ENCODE assay signal across 8 cellular contexts in the genomic region with DNA sequence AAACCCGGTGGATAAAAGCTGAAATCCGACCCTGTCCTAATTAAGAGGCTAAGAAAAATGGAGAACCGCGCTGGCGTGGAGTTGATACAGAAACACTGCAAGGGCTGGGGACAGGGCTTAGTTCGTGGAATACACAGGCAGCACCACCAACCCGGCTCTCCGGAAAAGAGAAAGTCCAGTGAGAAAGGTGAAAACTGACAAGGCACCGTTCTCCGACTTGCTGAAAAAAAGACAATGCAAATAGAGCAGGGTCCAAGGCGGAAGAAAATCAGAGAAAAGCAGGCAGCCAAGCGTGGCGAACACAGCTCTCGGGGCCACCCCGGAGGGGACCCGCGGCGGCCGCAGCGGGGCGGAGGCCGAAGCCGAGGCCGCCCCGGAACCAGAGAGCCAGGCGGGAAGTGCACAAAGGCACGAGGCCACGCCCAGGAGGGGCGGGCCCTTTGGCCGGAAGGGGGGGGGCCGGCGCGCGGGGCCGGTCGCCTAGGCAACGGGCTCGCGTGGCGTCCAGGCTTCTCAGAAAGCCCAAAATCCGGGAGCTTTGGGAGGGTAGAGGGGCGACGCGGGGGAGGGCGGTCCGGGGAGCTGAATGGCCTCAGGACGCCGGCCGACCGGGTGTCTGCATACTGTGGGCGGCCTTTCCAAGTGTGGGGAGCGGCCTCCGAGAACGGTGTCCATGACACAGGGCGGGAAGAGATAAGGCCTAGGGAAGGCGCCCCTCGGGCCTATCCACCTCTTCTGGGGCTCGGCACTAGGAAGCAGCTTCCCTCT. TPM values are rescaled to one million over a fixed set of nuclear protein-coding genes. Genes with fewer than 3 reads are reported as not detected.
A peak's percentile ranks its signal among the peaks of the same experiment; 100 is the strongest.
DNase-seq lines count a peak whose midpoint lies in the region; ATAC-seq and TF ChIP-seq lines count a peak whose summit lies in the region.

No MANE protein-coding gene starts in this region.

- POLR2A ChIA-PET in AG04449 (lab: Yijun Ruan, JAX) (interaction anchor here (0.6 to 1.6 kb wide), 8 partner anchors 10 to 209 kb away, joined by 3 to 8 read pairs (median 3); partner anchors contain the start of genes ANKRD10 and NAXD), activated B cell treated with CpG ODN at 0.5 μM for 24 hours (lab: Charles Lee) (interaction anchor here (0.6 to 6.8 kb wide), 26 partner anchors 10 to 514 kb away, joined by 3 to 169 read pairs (median 4); partner anchors contain the start of genes ANKRD10 and NAXD)

- H3K4me3 Mint-ChIP-seq in activated B cell treated with CpG ODN at 0.5 μM for 24 hours: peak overlapping the region; percentile 98

- peaks cover 14% of the 10 kb centered on the region for H3K36me3 Mint-ChIP-seq in activated B cell treated with CpG ODN at 0.5 μM for 24 hours (ENCODE audit: low read depth)

- H3K27ac ChIP-seq in caudate nucleus (ENCODE audit: low read depth, low read length): peak overlapping the region; percentile 99

- ATAC-seq in GM18870 (IDR thresholded peaks at IDR 0.05; ENCODE audit: unreplicated experiment) (peak; percentile 8), HG03103 (IDR thresholded peaks at IDR 0.05; ENCODE audit: low read depth, unreplicated experiment) (peak; percentile 24), activated B cell treated with CpG ODN at 0.5 μM for 24 hours (ENCODE audit: low read depth) (peak; percentile 25)

- TF ChIP-seq CTCF in AG04449 (IDR thresholded peaks at IDR 0.05; ENCODE audit: insufficient read depth, low read length, missing control alignments) (no peak), activated B cell treated with CpG ODN at 0.5 μM for 24 hours (IDR thresholded peaks at IDR 0.05) (no peak)

- peak overlapping the region; percentile 99 for H3K27ac Mint-ChIP-seq in activated B cell treated with CpG ODN at 0.5 μM for 24 hours

- no peak for DNase-seq in AG04449 (ENCODE audit: low read depth, low spot score)
- DNase-seq in NCI-H2171 treated with DMSO at 0.1 percent for 48 hours (lab: John Stamatoyannopoulos, UW): peak; percentile 89
- peak; percentile 78 for DNase-seq in activated B cell treated with CpG ODN at 0.5 μM for 24 hours
- DNase-seq in caudate nucleus (lab: John Stamatoyannopoulos, UW): peak in 60 of 61 donors; percentile 34 to 94 (median 83)
- peak; percentile 81 for DNase-seq in iris pigment epithelial cell (ENCODE audit: low read depth)
- peak; percentile 72 to 76 for DNase-seq in stimulated activated CD4-positive, alpha-beta T cell treated with anti-CD3 and anti-CD28 coated beads, Interleukin-12 subunit alpha, Interleukin-12 subunit beta, amount 100 ng/mL, for 24 hours (ENCODE audit: low read depth in 2 of 2)

- peaks cover 24% of the 10 kb centered on the region for H3K4me1 Mint-ChIP-seq in activated B cell treated with CpG ODN at 0.5 μM for 24 hours

- H3K9me3 Mint-ChIP-seq in activated B cell treated with CpG ODN at 0.5 μM for 24 hours: no peaks in the 10 kb centered on the region

- CTCF ChIA-PET in AG04449 (lab: Yijun Ruan, JAX) (interaction anchor here (0.6 to 1.2 kb wide), 2 partner anchors 256 to 302 kb away, joined by 3 read pairs; no protein-coding TSS in a partner anchor), activated B cell treated with CpG ODN at 0.5 μM for 24 hours (lab: Charles Lee) (interaction anchor here (0.8 to 1.8 kb wide), 5 partner anchors 32 to 119 kb away, joined by 3 to 8 read pairs (median 6); no protein-coding TSS in a partner anchor)

- H3K4me3 ChIP-seq in AG04449 (ENCODE audit: low read depth, low read length): peak overlapping the region; percentile 88

- intact Hi-C loops in activated B cell treated with CpG ODN at 0.5 μM for 24 hours (cut with micrococcal nuclease): loop anchor here (5.0 to 10.0 kb wide), 4 partner anchors 55 to 1873 kb away; partner anchors contain the start of genes IRS2 and TUBGCP3

- H3K27me3 Mint-ChIP-seq in activated B cell treated with CpG ODN at 0.5 μM for 24 hours: no peaks in the 10 kb centered on the region

RNA-seq across cellular contexts. Expression of gene ING1, which starts 1.2 kb away (rescaled TPM):
- 14.3 and 15.3 TPM in 2 replicates for total RNA-seq in activated B cell treated with CpG ODN at 0.5 μM for 24 hours

RNA-seq across cellular contexts. Expression of gene CARS2, which starts 6.3 kb away (rescaled TPM):
- total RNA-seq in activated B cell treated with CpG ODN at 0.5 μM for 24 hours: 90.1 and 115 TPM in 2 replicates
